Comparison of ENCODE assay signal across 22 cellular contexts in the genomic region with DNA sequence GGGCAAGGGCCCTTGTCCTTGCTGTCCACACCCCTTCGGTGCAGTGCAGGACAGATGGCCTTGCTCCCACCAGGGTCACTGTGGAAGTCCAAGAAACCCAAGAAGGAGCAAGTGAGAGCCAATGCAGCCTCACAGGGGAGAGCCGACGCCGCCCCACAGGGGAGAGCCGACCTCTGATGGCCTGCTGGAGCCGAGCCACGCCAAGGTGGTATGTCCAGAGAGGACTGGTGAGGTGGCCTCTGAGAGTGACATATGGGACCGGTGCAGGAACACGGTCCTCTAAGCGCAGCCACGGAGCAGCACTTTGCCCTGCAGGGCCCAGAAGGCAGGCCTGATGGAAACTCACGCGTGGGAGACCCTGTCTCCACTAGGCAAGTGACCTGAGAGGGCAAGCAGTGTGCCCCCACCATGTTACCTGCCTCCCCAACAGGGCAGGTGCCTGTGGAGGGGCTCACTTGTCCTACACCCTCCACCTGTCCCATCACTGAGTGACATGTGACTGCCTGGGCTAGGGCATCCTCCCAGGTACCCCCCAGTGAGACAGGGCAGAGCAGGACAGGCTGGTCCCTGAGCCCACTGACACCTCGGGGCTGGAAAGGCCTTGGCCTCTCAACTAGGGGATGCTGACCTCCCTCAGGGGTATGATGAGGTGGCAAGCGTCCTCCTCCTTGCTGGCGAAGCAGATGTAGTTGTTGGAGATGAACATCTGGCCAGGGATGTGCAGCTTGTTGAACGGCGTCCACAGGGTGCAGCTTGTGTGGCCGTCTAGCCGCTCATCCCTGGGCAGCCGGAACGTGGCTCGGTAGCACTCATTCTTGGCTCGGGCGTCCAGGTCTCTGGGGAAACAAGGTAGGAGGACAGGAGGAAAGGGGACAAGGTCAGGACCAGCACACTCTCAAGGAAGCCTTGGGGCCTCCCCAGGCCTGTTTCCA.
"Had no signal": no experiment of that assay in that cellular context is flagged by ENCODE, and none has a peak within 500 bp of the region (broad histone marks: within the 10 kb centered on the region; RNA-seq: fewer than 3 reads in every experiment).

No MANE protein-coding gene starts in this region.

- H3K9me3 ChIP-seq: neutrophil, psoas muscle, sigmoid colon, stomach, thyroid gland, vagina had no signal

- ATAC-seq: effector memory CD8-positive, alpha-beta T cell; left lobe of liver; naive thymus-derived CD4-positive, alpha-beta T cell; psoas muscle; right cardiac atrium; stimulated activated effector memory CD8-positive, alpha-beta T cell treated with anti-CD3 and anti-CD28 coated beads, Interleukin-12 subunit alpha, Interleukin-12 subunit beta, amount 100 ng/mL, for 72 hours had no signal

- H3K27ac Mint-ChIP-seq: effector memory CD8-positive, alpha-beta T cell; naive thymus-derived CD4-positive, alpha-beta T cell; stimulated activated effector memory CD8-positive, alpha-beta T cell treated with anti-CD3 and anti-CD28 coated beads, Interleukin-12 subunit alpha, Interleukin-12 subunit beta, amount 100 ng/mL, for 72 hours had no signal

- H3K4me3 ChIP-seq: psoas muscle, sigmoid colon, stomach, thyroid gland, vagina had no signal

- DNase-seq: cortex of kidney; effector memory CD8-positive, alpha-beta T cell; mammary epithelial cell; mesendoderm; midbrain; naive thymus-derived CD4-positive, alpha-beta T cell; psoas muscle; sigmoid colon; stimulated activated CD4-positive, alpha-beta T cell treated with anti-CD3 and anti-CD28 coated beads, Interleukin-2, amount 100 ng/mL, for 24 hours; stimulated activated CD4-positive, alpha-beta T cell treated with anti-CD3 and anti-CD28 coated beads, Interleukin-4, amount 100 ng/mL, for 24 hours; stimulated activated naive CD4-positive, alpha-beta T cell treated with Interleukin-2 at 50 U/mL for 16 hours; stomach; thyroid gland; trophoblast cell had no signal

- H3K27ac ChIP-seq: neutrophil, psoas muscle, sigmoid colon, stomach, thyroid gland, vagina had no signal

- FAIRE-seq: endometrium, frontal cortex, keratinocyte had no signal

- H3K27me3 ChIP-seq: neutrophil, sigmoid colon, stomach, thyroid gland, vagina had no signal

- H3K4me1 ChIP-seq: stomach, thyroid gland, vagina had no signal

- H3K9me3 Mint-ChIP-seq: effector memory CD8-positive, alpha-beta T cell; stimulated activated effector memory CD8-positive, alpha-beta T cell treated with anti-CD3 and anti-CD28 coated beads, Interleukin-12 subunit alpha, Interleukin-12 subunit beta, amount 100 ng/mL, for 72 hours had no signal

- H3K27me3 Mint-ChIP-seq: effector memory CD8-positive, alpha-beta T cell; naive thymus-derived CD4-positive, alpha-beta T cell had no signal

- H3K4me3 Mint-ChIP-seq: effector memory CD8-positive, alpha-beta T cell; naive thymus-derived CD4-positive, alpha-beta T cell; stimulated activated effector memory CD8-positive, alpha-beta T cell treated with anti-CD3 and anti-CD28 coated beads, Interleukin-12 subunit alpha, Interleukin-12 subunit beta, amount 100 ng/mL, for 72 hours had no signal
